ENCODE assay signal across 8 cellular contexts in genomic region chr20:62302341-62303048, GRCh38. TPM values are rescaled to one million over a fixed set of nuclear protein-coding genes. Genes with fewer than 3 reads are reported as not detected.
DNase-seq lines count a peak whose midpoint lies in the region; ATAC-seq and TF ChIP-seq lines count a peak whose summit lies in the region.

Gene ADRM1 (plus strand): TSS chr20:62302997. CDS start chr20:62303569, 572 bp downstream.

- peaks cover 20% of the 10 kb centered on the region for H3K4me1 ChIP-seq in PC-9 (replicated peaks; ENCODE audit: insufficient read depth)
- H3K4me1 ChIP-seq in esophagus (ENCODE audit: control insufficient read depth in 2 of 2, insufficient read depth in 2 of 2, low read length in 1 of 2): peaks cover 6 to 26% of the 10 kb centered on the region in 2 donors
- H3K4me1 ChIP-seq in muscle layer of colon (ENCODE audit: insufficient read depth, low read length): peaks cover 21% of the 10 kb centered on the region

- H3K4me2 ChIP-seq in PC-9: peak within 1 kb of the TSS; percentile 99

- H3K4me1 Mint-ChIP-seq in activated T-cell treated with anti-CD3 and anti-CD28 coated beads, Interleukin-2, amount 50 U/mL, for 24 hours (ENCODE audit: low read depth): peaks cover 35% of the 10 kb centered on the region

- POLR2A ChIA-PET in PC-9 (lab: Charles Lee; ENCODE audit: unreplicated experiment): interaction anchor here (0.7 kb wide), 1 partner anchor 103 kb away, joined by 16 read pairs; no protein-coding TSS in a partner anchor

- H3K79me2 ChIP-seq in PC-9 (ENCODE audit: low read depth): peaks cover 44% of the 10 kb centered on the region

- H3K27me3 ChIP-seq in PC-9 (ENCODE audit: insufficient read depth, low read depth) (no peaks in the 10 kb centered on the region), esophagus (ENCODE audit: control insufficient read depth in 1 of 2, insufficient read depth in 2 of 2, low read length in 2 of 2) (no peaks in the 10 kb centered on the region), muscle layer of colon (ENCODE audit: control insufficient read depth in 1 of 2, insufficient read depth in 2 of 2, low read length in 2 of 2) (no peaks in the 10 kb centered on the region)

- peaks cover 64% of the 10 kb centered on the region for H3F3A ChIP-seq in PC-9 (ENCODE audit: insufficient read depth, low read depth)

- H3K9me2 ChIP-seq in PC-9 (ENCODE audit: insufficient read depth): no peaks in the 10 kb centered on the region

- H3K27me3 Mint-ChIP-seq in activated T-cell treated with anti-CD3 and anti-CD28 coated beads, Interleukin-2, amount 50 U/mL, for 24 hours: no peaks in the 10 kb centered on the region

- peak within 1 kb of the TSS; percentile 74 for H2AFZ ChIP-seq in PC-9

- peak within 1 kb of the TSS; percentile 82 for H3K27ac ChIP-seq in PC-9
- H3K27ac ChIP-seq in esophagus (ENCODE audit: low read depth in 2 of 2, low read length in 1 of 2): peak within 1 kb of the TSS; percentile 94 to 95
- peak within 1 kb of the TSS; percentile 100 for H3K27ac ChIP-seq in muscle layer of colon (ENCODE audit: low read depth, low read length)

- H3K36me3 ChIP-seq in PC-9 (ENCODE audit: low read depth) (peaks cover 15% of the 10 kb centered on the region; the same call in 1 of the 2 replicates), esophagus (ENCODE audit: control insufficient read depth in 2 of 2, insufficient read depth in 2 of 2, low read length in 1 of 2) (peaks cover 5 to 43% of the 10 kb centered on the region in 2 donors), muscle layer of colon (ENCODE audit: insufficient read depth, low read length) (peaks cover 31% of the 10 kb centered on the region)

- DNase-seq in DMS53 treated with DMSO at 0.1 percent for 48 hours (lab: John Stamatoyannopoulos, UW; ENCODE audit: unreplicated experiment) (peak; percentile 89), KBM-7 (peak; percentile 99), PC-9 (peak; percentile 86 to 99)
- DNase-seq in activated T-cell treated with anti-CD3 and anti-CD28 coated beads, Interleukin-2, amount 50 U/mL, for 24 hours: peak; percentile 99
- peak; percentile 89 for DNase-seq in stimulated activated CD8-positive, alpha-beta memory T cell treated with anti-CD3 and anti-CD28 coated beads, Interleukin-7, amount 100 ng/mL, for 24 hours (ENCODE audit: low read depth)

- H3K9me3 Mint-ChIP-seq in activated T-cell treated with anti-CD3 and anti-CD28 coated beads, Interleukin-2, amount 50 U/mL, for 24 hours: no peaks in the 10 kb centered on the region

- H3K27ac Mint-ChIP-seq in activated T-cell treated with anti-CD3 and anti-CD28 coated beads, Interleukin-2, amount 50 U/mL, for 24 hours: peak within 1 kb of the TSS; percentile 98

- peak; percentile 89 for TF ChIP-seq CTCF in PC-9 (conservative IDR thresholded peaks at IDR 0.05)

- H3K4me3 ChIP-seq in PC-9 (peak within 1 kb of the TSS; percentile 99), esophagus (ENCODE audit: low read depth in 1 of 2, low read length in 2 of 2) (peak within 1 kb of the TSS; percentile 96), muscle layer of colon (ENCODE audit: low read depth in 1 of 2, low read length in 2 of 2) (peak within 1 kb of the TSS; percentile 87 to 88)

- peaks cover 42% of the 10 kb centered on the region for H4K20me1 ChIP-seq in PC-9 (ENCODE audit: insufficient read depth)

- CTCF ChIA-PET in PC-9 (lab: Charles Lee): interaction anchor here (0.6 to 0.7 kb wide), 4 partner anchors 70 to 196 kb away, joined by 3 to 12 read pairs (median 5); partner anchors contain the start of gene RBBP8NL

- 0 to 1% methylated on average over 69 to 79 of the region's 79 CpGs for WGBS in esophagus, 2 donors

- H3K9me3 ChIP-seq in PC-9 (ENCODE audit: insufficient read depth, low read depth) (no peaks in the 10 kb centered on the region), esophagus (ENCODE audit: control insufficient read depth in 2 of 2, insufficient read depth in 1 of 2, low read depth in 1 of 2, low read length in 1 of 2) (no peaks in the 10 kb centered on the region), muscle layer of colon (ENCODE audit: low read length) (no peaks in the 10 kb centered on the region)

- H3K9ac ChIP-seq in muscle layer of colon (ENCODE audit: low read length): peak within 1 kb of the TSS; percentile 80

- peaks cover 42% of the 10 kb centered on the region for H3K36me3 Mint-ChIP-seq in activated T-cell treated with anti-CD3 and anti-CD28 coated beads, Interleukin-2, amount 50 U/mL, for 24 hours (ENCODE audit: low read depth)

- intact Hi-C loops in PC-9 (cut with micrococcal nuclease; ENCODE audit: unreplicated experiment): loop anchor here (1.0 to 5.0 kb wide), 7 partner anchors 56 to 490 kb away; no protein-coding TSS in a partner anchor

- ATAC-seq in GM21619 (IDR thresholded peaks at IDR 0.05; ENCODE audit: unreplicated experiment): peak; percentile 82

- H3K4me3 Mint-ChIP-seq in activated T-cell treated with anti-CD3 and anti-CD28 coated beads, Interleukin-2, amount 50 U/mL, for 24 hours: peak within 1 kb of the TSS; percentile 95

- in situ Hi-C loops in KBM-7 (cut with MboI; ENCODE audit: low pct_unique_long_range_greater_than_20kb, low sequenced_read_pairs): no loop called here

- BruUV-seq in PC-9 (replicated peaks; lab: Mats Ljungman, UMichigan): no TSS peak

RNA-seq across cellular contexts. Expression of gene ADRM1, which starts in this region (rescaled TPM):
- total RNA-seq in PC-9 (2021): 172 and 173 TPM in 2 replicates
- 100 to 1,000 TPM in 1 of 2 donors, 10 to 100 TPM in 1; 84.9 to 117 TPM for polyA plus RNA-seq in esophagus

Comparison
In these comparisons a context has a peak if more than half of its experiments do, and no peak if none do; other contexts are left out.
1. Peak in every context shown above with its lines: DNase-seq, ATAC-seq, H3K4me3 ChIP-seq and H3K27ac ChIP-seq.